In the genomic region with DNA sequence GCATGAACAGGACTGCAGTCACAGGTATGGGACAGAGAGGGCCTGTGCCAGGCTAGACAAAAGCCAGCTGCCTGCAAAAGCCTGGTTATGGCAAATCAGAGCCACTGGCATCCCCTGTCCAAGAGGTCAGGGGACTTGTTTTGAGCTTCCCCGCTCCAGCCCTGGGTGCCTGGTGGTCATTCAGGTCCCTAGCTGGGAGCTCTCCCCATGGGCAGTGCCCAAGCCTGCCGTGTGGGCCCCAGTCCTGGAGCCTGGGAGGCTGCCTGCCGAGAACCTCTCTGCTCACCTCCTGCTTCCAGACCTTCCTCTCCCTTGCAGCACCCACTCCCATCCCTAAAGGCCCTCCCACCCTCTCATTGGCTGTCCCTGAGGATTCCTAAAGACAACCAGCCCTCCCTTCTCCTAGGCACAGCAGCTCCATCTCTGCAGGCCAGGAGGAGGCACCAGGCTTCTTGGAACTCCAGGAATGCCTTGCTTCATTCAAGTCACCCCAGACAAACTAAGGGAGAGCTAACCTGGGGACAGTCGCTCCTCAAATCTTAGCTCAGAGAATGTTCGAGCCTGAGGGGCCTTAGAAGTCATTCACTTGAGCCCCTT, we compare ENCODE assay signal across 31 cellular contexts.
"Had no signal": no experiment of that assay in that cellular context is flagged by ENCODE, and none has a peak within 500 bp of the region (broad histone marks: within the 10 kb centered on the region; RNA-seq: fewer than 3 reads in every experiment).

No MANE protein-coding gene starts in this region.

- H3K36me3 Mint-ChIP-seq: immature natural killer cell; mesothelial cell of epicardium; naive thymus-derived CD4-positive, alpha-beta T cell; neural progenitor cell; stimulated activated memory B cell treated with anti-CD40 and anti-IgM and Interleukin-4, amounts not matched to agents 10 μg/mL and 1 μg/mL and 100 μg/mL, for 72 hours; type B pancreatic cell had no signal

- H3K4me1 ChIP-seq: esophagus muscularis mucosa, foreskin keratinocyte, gastroesophageal sphincter, heart right ventricle, lower lobe of right lung, psoas muscle, sigmoid colon, testis, tibial artery had no signal

- H2AFZ ChIP-seq: neural progenitor cell had no signal

- H3K4me3 ChIP-seq: coronary artery, dorsolateral prefrontal cortex, esophagus muscularis mucosa, gastroesophageal sphincter, heart right ventricle, lower lobe of right lung, neural progenitor cell, psoas muscle, sigmoid colon, testis, tibial artery had no signal

- H3K27ac ChIP-seq: coronary artery, dorsolateral prefrontal cortex, esophagus muscularis mucosa, foreskin keratinocyte, gastroesophageal sphincter, heart right ventricle, lower lobe of right lung, neural progenitor cell, psoas muscle, sigmoid colon, testis, tibial artery had no signal

- H3K4me2 ChIP-seq: neural progenitor cell had no signal

- H3K27ac Mint-ChIP-seq: immature natural killer cell; mesothelial cell of epicardium; naive thymus-derived CD4-positive, alpha-beta T cell; nephron; neural progenitor cell; stimulated activated memory B cell treated with anti-CD40 and anti-IgM and Interleukin-4, amounts not matched to agents 10 μg/mL and 1 μg/mL and 100 μg/mL, for 72 hours; type B pancreatic cell had no signal

- H3K4me1 Mint-ChIP-seq: immature natural killer cell; stimulated activated memory B cell treated with anti-CD40 and anti-IgM and Interleukin-4, amounts not matched to agents 10 μg/mL and 1 μg/mL and 100 μg/mL, for 72 hours had no signal

- H3K27me3 Mint-ChIP-seq: naive thymus-derived CD4-positive, alpha-beta T cell; type B pancreatic cell had no signal

- ATAC-seq: foreskin keratinocyte; lower lobe of right lung; naive thymus-derived CD4-positive, alpha-beta T cell; right cardiac atrium; stimulated activated memory B cell treated with anti-CD40 and anti-IgM and Interleukin-4, amounts not matched to agents 10 μg/mL and 1 μg/mL and 100 μg/mL, for 72 hours; stimulated activated naive CD8-positive, alpha-beta T cell treated with anti-CD3 and anti-CD28 coated beads, Interleukin-15, Interleukin-2, amounts not matched to agents 100 U/mL and 50 U/mL, for 24 hours had no signal

- H3K36me3 ChIP-seq: lower lobe of right lung, neural progenitor cell, sigmoid colon, tibial artery had no signal

- DNase-seq: dorsolateral prefrontal cortex; effector CD4-positive, alpha-beta T cell; foreskin keratinocyte; glutamatergic neuron; heart right ventricle; hippocampal formation; immature natural killer cell; islet precursor cell; left ventricle myocardium superior; lower lobe of right lung; nucleus accumbens; psoas muscle; sigmoid colon; stimulated activated CD4-positive, alpha-beta T cell treated with anti-CD3 and anti-CD28 coated beads, Interleukin-2, amount 100 ng/mL, for 24 hours; stimulated activated CD4-positive, alpha-beta T cell treated with anti-CD3 and anti-CD28 coated beads, Interleukin-4, amount 100 ng/mL, for 24 hours; stimulated activated naive CD8-positive, alpha-beta T cell treated with anti-CD3 and anti-CD28 coated beads, Interleukin-15, Interleukin-2, amounts not matched to agents 100 U/mL and 50 U/mL, for 24 hours; substantia nigra; testis; tibial artery had no signal

- FAIRE-seq: endothelial cell of umbilical vein, urothelium cell line had no signal

- H3K9me3 ChIP-seq: esophagus muscularis mucosa, gastroesophageal sphincter, heart right ventricle, lower lobe of right lung, psoas muscle, sigmoid colon, testis, tibial artery had no signal

- H3K9me3 Mint-ChIP-seq: mesothelial cell of epicardium; naive thymus-derived CD4-positive, alpha-beta T cell; nephron; neural progenitor cell; stimulated activated memory B cell treated with anti-CD40 and anti-IgM and Interleukin-4, amounts not matched to agents 10 μg/mL and 1 μg/mL and 100 μg/mL, for 72 hours; type B pancreatic cell had no signal

- H3K4me3 Mint-ChIP-seq: immature natural killer cell; mesothelial cell of epicardium; naive thymus-derived CD4-positive, alpha-beta T cell; nephron; neural progenitor cell; stimulated activated memory B cell treated with anti-CD40 and anti-IgM and Interleukin-4, amounts not matched to agents 10 μg/mL and 1 μg/mL and 100 μg/mL, for 72 hours; type B pancreatic cell had no signal

- H3K9ac ChIP-seq: neural progenitor cell had no signal

- H3K27me3 ChIP-seq: dorsolateral prefrontal cortex, esophagus muscularis mucosa, gastroesophageal sphincter, heart right ventricle, neural progenitor cell, sigmoid colon, testis had no signal
